ENCODE assay signal across 26 cellular contexts in the genomic region with DNA sequence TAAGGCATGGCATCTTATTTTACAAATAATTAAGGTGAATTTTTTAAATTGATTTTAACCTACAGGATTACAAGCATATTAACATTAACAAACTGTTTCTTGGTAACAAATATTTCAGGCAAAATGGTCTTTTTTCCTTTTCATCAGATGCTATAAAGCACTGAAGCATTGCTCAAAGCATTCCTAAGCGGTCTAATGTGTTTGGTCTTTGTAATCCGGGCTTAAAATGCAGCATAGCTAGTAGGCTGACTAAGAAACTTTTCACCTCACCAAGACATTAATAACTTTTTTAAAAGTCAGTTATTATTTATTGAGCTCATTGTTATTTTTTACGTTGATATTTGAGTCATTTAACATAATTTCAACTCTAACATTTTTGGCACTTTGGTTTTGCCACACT.
"Had no signal": no experiment of that assay in that cellular context is flagged by ENCODE, and none has a peak within 500 bp of the region (broad histone marks: within the 10 kb centered on the region; RNA-seq: fewer than 3 reads in every experiment).

No MANE protein-coding gene starts in this region.

- H3K4me1 ChIP-seq: neural progenitor cell, parathyroid adenoma, psoas muscle, right lobe of liver, sigmoid colon, stomach, thyroid gland, tibial nerve, upper lobe of left lung, vagina had no signal

- DNase-seq: naive thymus-derived CD4-positive, alpha-beta T cell; natural killer cell; occipital lobe; ovary; posterior cingulate gyrus; psoas muscle; right cardiac atrium; right lobe of liver; sigmoid colon; stimulated activated CD4-positive, alpha-beta T cell treated with anti-CD3 and anti-CD28 coated beads, Interleukin-15, amount 100 ng/mL, for 24 hours; stimulated activated CD4-positive, alpha-beta T cell treated with anti-CD3 and anti-CD28 coated beads, Interleukin-2, amount 100 ng/mL, for 24 hours; stimulated activated CD4-positive, alpha-beta T cell treated with anti-CD3 and anti-CD28 coated beads, Interleukin-2, amount 100 ng/mL, for 48 hours; stimulated activated CD4-positive, alpha-beta T cell treated with anti-CD3 and anti-CD28 coated beads, Interleukin-4, amount 100 ng/mL, for 24 hours; stimulated activated naive B cell treated with anti-CD40 and anti-IgM and Interleukin-4, amounts not matched to agents 10 μg/mL and 1 μg/mL and 100 μg/mL, for 72 hours; stimulated activated naive CD4-positive, alpha-beta T cell treated with Interleukin-2 at 50 U/mL for 16 hours; stomach; thyroid gland; trophoblast cell; upper lobe of left lung had no signal

- H3K4me3 ChIP-seq: neural progenitor cell, ovary, psoas muscle, right lobe of liver, sigmoid colon, skin epidermis, stomach, thoracic aorta, thyroid gland, tibial nerve, upper lobe of left lung, vagina had no signal

- H3K27me3 ChIP-seq: neural progenitor cell, ovary, right lobe of liver, sigmoid colon, stomach, thyroid gland, tibial nerve, upper lobe of left lung, vagina had no signal

- H3K9me3 ChIP-seq: ovary, psoas muscle, right lobe of liver, thoracic aorta, thyroid gland, tibial nerve, upper lobe of left lung, vagina had no signal

- ATAC-seq: naive thymus-derived CD4-positive, alpha-beta T cell; natural killer cell; psoas muscle; right cardiac atrium; right lobe of liver; stimulated activated effector memory CD8-positive, alpha-beta T cell treated with anti-CD3 and anti-CD28 coated beads, Interleukin-12 subunit alpha, Interleukin-12 subunit beta, amount 100 ng/mL, for 72 hours; stimulated activated naive B cell treated with anti-CD40 and anti-IgM and Interleukin-4, amounts not matched to agents 10 μg/mL and 1 μg/mL and 100 μg/mL, for 72 hours had no signal

- H3K27ac ChIP-seq: neural progenitor cell, ovary, parathyroid adenoma, psoas muscle, right lobe of liver, sigmoid colon, skin epidermis, stomach, thoracic aorta, thyroid gland, tibial nerve, upper lobe of left lung, vagina had no signal

- H2AFZ ChIP-seq: neural progenitor cell, parathyroid adenoma had no signal

- H3K79me2 ChIP-seq: parathyroid adenoma had no signal

- H3K4me2 ChIP-seq: neural progenitor cell had no signal

- H3K36me3 ChIP-seq: neural progenitor cell, ovary, right lobe of liver, sigmoid colon, stomach, thoracic aorta, thyroid gland, tibial nerve, upper lobe of left lung, vagina had no signal

- H3K9ac ChIP-seq: neural progenitor cell, parathyroid adenoma had no signal
